ENCODE assay signal across 1 cellular context in genomic region chr5:178766936-178767912, GRCh38.
TF ChIP-seq lines count a peak whose summit lies in the region.

No MANE protein-coding gene starts in this region.

TF ChIP-seq in WTC11, 78 proteins besides CTCF, POLR2A, EP300 and RAD21 (continued from another document):
- TF ChIP-seq SMAD3 (CRISPR knock-in tag; IDR thresholded peaks at IDR 0.05; ENCODE audit: borderline replicate concordance), result no peak
- TF ChIP-seq CREB1 (CRISPR knock-in tag; IDR thresholded peaks at IDR 0.05), result no peak
- no peak for TF ChIP-seq GABPB1 (CRISPR knock-in tag; IDR thresholded peaks at IDR 0.05)
- no peak for TF ChIP-seq GRHL2 (CRISPR knock-in tag; IDR thresholded peaks at IDR 0.05; ENCODE audit: insufficient replicate concordance, severe bottlenecking)
- no peak for TF ChIP-seq MXD4 (CRISPR knock-in tag; IDR thresholded peaks at IDR 0.05; ENCODE audit: borderline replicate concordance)
- no peak for TF ChIP-seq JAZF1 (CRISPR knock-in tag; IDR thresholded peaks at IDR 0.05)
- TF ChIP-seq CDX4 (CRISPR knock-in tag; IDR thresholded peaks at IDR 0.05; ENCODE audit: borderline replicate concordance), result no peak
